Comparison of ENCODE assay signal across 1 cellular context in the genomic region with DNA sequence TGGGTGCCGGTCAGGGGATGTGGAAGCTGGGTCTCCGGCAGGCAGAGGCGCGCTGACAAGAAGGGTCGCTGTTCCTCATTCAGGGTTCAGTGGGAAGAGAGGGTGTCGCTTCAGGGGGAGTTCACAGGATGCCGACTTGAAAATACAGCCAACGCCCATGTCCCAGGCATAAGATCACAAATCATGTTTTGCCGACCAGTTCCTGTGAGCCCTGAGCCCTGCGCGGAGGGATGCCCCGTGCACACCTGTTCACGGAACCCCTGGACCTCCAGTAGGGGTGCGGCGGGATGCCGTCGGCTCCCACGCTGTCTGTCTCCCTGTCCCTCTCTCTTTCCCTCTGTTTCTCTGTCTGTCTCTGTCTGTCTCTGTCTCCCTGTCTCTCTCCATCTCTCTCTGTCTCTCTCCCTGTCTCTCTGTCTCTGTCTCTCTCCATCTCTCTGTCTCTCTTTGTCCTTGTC.
TF ChIP-seq lines count a peak whose summit lies in the region.

No MANE protein-coding gene starts in this region.

TF ChIP-seq in H1, 55 proteins besides CTCF, POLR2A, EP300 and RAD21:
- no peak for TF ChIP-seq YY1 (IDR thresholded peaks at IDR 0.05; ENCODE audit: low read depth, low read length)
- no peak for TF ChIP-seq HDAC2 (IDR thresholded peaks at IDR 0.05; ENCODE audit: borderline replicate concordance in 1 of 2, low read depth in 2 of 2, low read length in 2 of 2)
- TF ChIP-seq SP4 (IDR thresholded peaks at IDR 0.05; ENCODE audit: low read length): no peak
- TF ChIP-seq GABPA (IDR thresholded peaks at IDR 0.05; ENCODE audit: borderline replicate concordance, insufficient read depth, low read length): no peak
- TF ChIP-seq, protein P1, sequence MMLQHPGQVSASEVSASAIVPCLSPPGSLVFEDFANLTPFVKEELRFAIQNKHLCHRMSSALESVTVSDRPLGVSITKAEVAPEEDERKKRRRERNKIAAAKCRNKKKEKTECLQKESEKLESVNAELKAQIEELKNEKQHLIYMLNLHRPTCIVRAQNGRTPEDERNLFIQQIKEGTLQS (IDR thresholded peaks at IDR 0.05; ENCODE audit: insufficient read depth, low read depth, low read length): no peak
TF ChIP-seq in H1: peak in this region for 0.
